ENCODE assay signal across 18 cellular contexts in genomic region chr1:236403905-236404696, GRCh38. TPM values are rescaled to one million over a fixed set of nuclear protein-coding genes. Genes with fewer than 3 reads are reported as not detected.
"Had no signal": no experiment of that assay in that cellular context is flagged by ENCODE, and none has a peak within 500 bp of the region (broad histone marks: within the 10 kb centered on the region; RNA-seq: fewer than 3 reads in every experiment).

No MANE protein-coding gene starts in this region.

- H3K9me3 Mint-ChIP-seq: activated CD4-positive, alpha-beta T cell treated with anti-CD3 and anti-CD28 coated beads, Interleukin-2, amount 10 ng/mL, durations not matched to agents 24 days and 14 days; activated naive CD4-positive, alpha-beta T cell treated with anti-CD3 and anti-CD28 coated beads, Interleukin-2, amount 10 ng/mL, durations not matched to agents 7 days and 5 days; activated T-helper 17 cell treated with anti-CD3 and anti-CD28 coated beads, Interleukin-2, amount 50 U/mL, for 72 hours; naive B cell; stimulated activated memory B cell treated with anti-CD40 and anti-IgM and Interleukin-4, amounts not matched to agents 10 μg/mL and 1 μg/mL and 100 μg/mL, for 72 hours had no signal

- H3K27ac Mint-ChIP-seq: activated CD4-positive, alpha-beta T cell treated with anti-CD3 and anti-CD28 coated beads, Interleukin-2, amount 10 ng/mL, durations not matched to agents 24 days and 14 days; activated CD8-positive, alpha-beta T cell treated with anti-CD3 and anti-CD28 coated beads, Interleukin-2, amount 10 ng/mL, durations not matched to agents 7 days and 5 days; activated naive CD4-positive, alpha-beta T cell treated with anti-CD3 and anti-CD28 coated beads, Interleukin-2, amount 10 ng/mL, durations not matched to agents 7 days and 5 days; activated T-helper 17 cell treated with anti-CD3 and anti-CD28 coated beads, Interleukin-2, amount 50 U/mL, for 72 hours; stimulated activated memory B cell treated with anti-CD40 and anti-IgM and Interleukin-4, amounts not matched to agents 10 μg/mL and 1 μg/mL and 100 μg/mL, for 72 hours had no signal

- H3K4me3 Mint-ChIP-seq: activated CD4-positive, alpha-beta T cell treated with anti-CD3 and anti-CD28 coated beads, Interleukin-2, amount 10 ng/mL, durations not matched to agents 24 days and 14 days; activated CD8-positive, alpha-beta T cell treated with anti-CD3 and anti-CD28 coated beads, Interleukin-2, amount 10 ng/mL, durations not matched to agents 7 days and 5 days; activated naive CD4-positive, alpha-beta T cell treated with anti-CD3 and anti-CD28 coated beads, Interleukin-2, amount 10 ng/mL, durations not matched to agents 7 days and 5 days; activated T-helper 17 cell treated with anti-CD3 and anti-CD28 coated beads, Interleukin-2, amount 50 U/mL, for 72 hours; naive B cell; stimulated activated memory B cell treated with anti-CD40 and anti-IgM and Interleukin-4, amounts not matched to agents 10 μg/mL and 1 μg/mL and 100 μg/mL, for 72 hours had no signal

- H3K27ac ChIP-seq: ascending aorta, dorsolateral prefrontal cortex, left lung, ovary, right atrium auricular region, thyroid gland, uterus had no signal

- DNase-seq: activated CD4-positive, alpha-beta T cell treated with anti-CD3 and anti-CD28 coated beads, Interleukin-2, amount 10 ng/mL, durations not matched to agents 24 days and 14 days; activated CD4-positive, CD25-positive, alpha-beta regulatory T cell; activated CD8-positive, alpha-beta T cell treated with anti-CD3 and anti-CD28 coated beads, Interleukin-2, amount 10 ng/mL, durations not matched to agents 7 days and 5 days; activated naive CD4-positive, alpha-beta T cell treated with anti-CD3 and anti-CD28 coated beads, Interleukin-2, amount 10 ng/mL, durations not matched to agents 7 days and 5 days; activated T-cell treated with anti-CD3 and anti-CD28 coated beads for 4 hours; dorsolateral prefrontal cortex; kidney; left lung; mammary epithelial cell; naive B cell; ovary; stimulated activated CD4-positive, alpha-beta T cell treated with anti-CD3 and anti-CD28 coated beads, Interleukin-2, amount 100 ng/mL, for 48 hours; thyroid gland; uterus had no signal

- H3K36me3 ChIP-seq: ascending aorta, left lung, ovary, right atrium auricular region, thyroid gland, uterus had no signal

- H3K27me3 ChIP-seq: ascending aorta, left lung, ovary, right atrium auricular region, thyroid gland, uterus had no signal

- H3K4me1 ChIP-seq: ascending aorta, left lung, right atrium auricular region, uterus had no signal

- H3K36me3 Mint-ChIP-seq: activated naive CD4-positive, alpha-beta T cell treated with anti-CD3 and anti-CD28 coated beads, Interleukin-2, amount 10 ng/mL, durations not matched to agents 7 days and 5 days; stimulated activated memory B cell treated with anti-CD40 and anti-IgM and Interleukin-4, amounts not matched to agents 10 μg/mL and 1 μg/mL and 100 μg/mL, for 72 hours had no signal

- H3K4me3 ChIP-seq: ascending aorta, dorsolateral prefrontal cortex, left lung, ovary, right atrium auricular region, thyroid gland, uterus had no signal

- H3K27me3 Mint-ChIP-seq: activated CD4-positive, alpha-beta T cell treated with anti-CD3 and anti-CD28 coated beads, Interleukin-2, amount 10 ng/mL, durations not matched to agents 24 days and 14 days; activated T-helper 17 cell treated with anti-CD3 and anti-CD28 coated beads, Interleukin-2, amount 50 U/mL, for 72 hours had no signal

- H3K9me3 ChIP-seq: ascending aorta, left lung, ovary, right atrium auricular region, thyroid gland, uterus had no signal

- H3K4me1 Mint-ChIP-seq: activated naive CD4-positive, alpha-beta T cell treated with anti-CD3 and anti-CD28 coated beads, Interleukin-2, amount 10 ng/mL, durations not matched to agents 7 days and 5 days; naive B cell; stimulated activated memory B cell treated with anti-CD40 and anti-IgM and Interleukin-4, amounts not matched to agents 10 μg/mL and 1 μg/mL and 100 μg/mL, for 72 hours had no signal

RNA-seq across cellular contexts. Expression of gene EDARADD, which starts 10.0 kb away (rescaled TPM):
- total RNA-seq: ascending aorta had no signal
